In genomic region chr9:99650187-99650874, GRCh38 we compare ENCODE assay signal across 24 cellular contexts.
DNase-seq lines count a peak whose midpoint lies in the region; ATAC-seq and TF ChIP-seq lines count a peak whose summit lies in the region.
"Had no signal": no experiment of that assay in that cellular context is flagged by ENCODE, and none has a peak within 500 bp of the region (broad histone marks: within the 10 kb centered on the region; RNA-seq: fewer than 3 reads in every experiment).

No MANE protein-coding gene starts in this region.

- H3K4me1 ChIP-seq in H9 (ENCODE audit: insufficient read depth, low read length) (no peaks in the 10 kb centered on the region), neuronal stem cell (ENCODE audit: control insufficient read depth in 2 of 2, insufficient read depth in 1 of 2, low read depth in 1 of 2, low read length in 2 of 2) (peaks cover 0 to 1% of the 10 kb centered on the region in 2 donors), upper lobe of right lung (no peaks in the 10 kb centered on the region)
- H3K4me1 ChIP-seq: BE2C; BLaER1 treated with 17β-estradiol and CSF1 and Interleukin-3, amounts not matched to agents 10 nM and 100 nM; HAP-1 had no signal

- no peak overlapping the region; the same call in 1 of the 2 replicates for H3K14ac ChIP-seq in H9 (ENCODE audit: insufficient read depth, low read length)
- peak overlapping the region; percentile 97 for H3K14ac ChIP-seq in neuronal stem cell (ENCODE audit: low read length)

- WGBS in H9 (ENCODE audit: extremely low coverage, insufficient read length, low lambda C conversion rate), result no CpG with 5 or more reads among the region's 5 CpGs
- no CpG with 5 or more reads among the region's 5 CpGs for WGBS in neuronal stem cell (ENCODE audit: extremely low coverage in 2 of 2, insufficient read length in 2 of 2, insufficient replicate concordance in 1 of 2), 2 donors

- TF ChIP-seq CTCF in H9 (conservative IDR thresholded peaks at IDR 0.05) (no peak), upper lobe of right lung (IDR thresholded peaks at IDR 0.05) (no peak)
- TF ChIP-seq CTCF in activated CD8-positive, alpha-beta T cell treated with anti-CD3 and anti-CD28 coated beads for 36 hours (IDR thresholded peaks at IDR 0.05), result no peak

- DNase-seq in activated naive CD8-positive, alpha-beta T cell treated with anti-CD3 and anti-CD28 coated beads, Interleukin-2, amount 50 U/mL, for 24 hours, result no peak
- DNase-seq in activated naive CD8-positive, alpha-beta T cell treated with anti-CD3 and anti-CD28 coated beads for 36 hours, result no peak
- DNase-seq in H9 (no peak), neuronal stem cell (ENCODE audit: low spot score) (no peak), upper lobe of right lung (peak; percentile 51)
- no peak for DNase-seq in activated effector memory CD4-positive, alpha-beta T cell treated with anti-CD3 and anti-CD28 coated beads, Interleukin-2, amount 50 U/mL, for 16 hours
- DNase-seq in activated CD8-positive, alpha-beta T cell treated with anti-CD3 and anti-CD28 coated beads for 36 hours, result no peak
- DNase-seq: ACHN; AML-193; BE2C; CD4-positive, alpha-beta T cell; CD8-positive, alpha-beta memory T cell; DMS 273 treated with DMSO at 0.1 percent for 48 hours; DMS79; EL; GDM1; HFFc6 had no signal

- H3K9me3 Mint-ChIP-seq in activated naive CD8-positive, alpha-beta T cell treated with anti-CD3 and anti-CD28 coated beads, Interleukin-2, amount 50 U/mL, for 24 hours, result peaks cover 28% of the 10 kb centered on the region
- H3K9me3 Mint-ChIP-seq in activated naive CD8-positive, alpha-beta T cell treated with anti-CD3 and anti-CD28 coated beads for 36 hours, result peaks cover 25% of the 10 kb centered on the region
- peaks cover 10 to 11% of the 10 kb centered on the region in 2 experiments; a peak in 4 of 5 replicates for H3K9me3 Mint-ChIP-seq in H9
- H3K9me3 Mint-ChIP-seq in activated CD8-positive, alpha-beta T cell treated with anti-CD3 and anti-CD28 coated beads for 36 hours, result peaks cover 15% of the 10 kb centered on the region
- H3K9me3 Mint-ChIP-seq: GM23338, HFFc6 had no signal

- CTCF ChIA-PET in activated CD8-positive, alpha-beta T cell treated with anti-CD3 and anti-CD28 coated beads for 36 hours (lab: Charles Lee), result no interaction called here

- no peak overlapping the region for H2BK120ac ChIP-seq in H9 (ENCODE audit: low read depth, low read length, poor library complexity, severe bottlenecking)
- no peak overlapping the region for H2BK120ac ChIP-seq in neuronal stem cell (ENCODE audit: low read depth, low read length)

- H3K79me1 ChIP-seq in H9 (ENCODE audit: insufficient read depth, low read depth, low read length, poor library complexity, severe bottlenecking) (no peaks in the 10 kb centered on the region), neuronal stem cell (ENCODE audit: low read depth, low read length) (no peaks in the 10 kb centered on the region)

- H3T11ph ChIP-seq in H9 (ENCODE audit: low read length), result no peak overlapping the region

- H2BK12ac ChIP-seq in H9 (ENCODE audit: insufficient read length, low read depth, low read length) (no peak overlapping the region), neuronal stem cell (ENCODE audit: low read length) (no peak overlapping the region)

- H3K9me3 ChIP-seq in H9 (ENCODE audit: control insufficient read depth, low read depth, low read length) (no peaks in the 10 kb centered on the region), neuronal stem cell (replicated peaks in 1 of 2; ENCODE audit: control insufficient read depth in 2 of 2, insufficient read depth in 1 of 2, low read depth in 1 of 2, low read length in 2 of 2) (peaks cover 0 to 2% of the 10 kb centered on the region in 2 donors), upper lobe of right lung (no peaks in the 10 kb centered on the region)
- H3K9me3 ChIP-seq: BE2C, HAP-1 had no signal

- ATAC-seq in activated naive CD8-positive, alpha-beta T cell treated with anti-CD3 and anti-CD28 coated beads, Interleukin-2, amount 50 U/mL, for 24 hours, result peak; percentile 40
- ATAC-seq in upper lobe of right lung (no peak), GM21619 (IDR thresholded peaks at IDR 0.05; ENCODE audit: unreplicated experiment) (no peak)
- ATAC-seq in activated CD8-positive, alpha-beta T cell treated with anti-CD3 and anti-CD28 coated beads for 36 hours, result no peak
- ATAC-seq: GM12878, GM23338 had no signal

- H4K20me1 ChIP-seq in H9 (ENCODE audit: control insufficient read depth, insufficient read depth, insufficient read length), result no peaks in the 10 kb centered on the region
- H4K20me1 ChIP-seq: BLaER1 treated with 17β-estradiol and CSF1 and Interleukin-3, amounts not matched to agents 10 nM and 100 nM had no signal

- intact Hi-C loops in upper lobe of right lung (cut with DNase I), result no loop called here
- intact Hi-C loops in activated CD8-positive, alpha-beta T cell treated with anti-CD3 and anti-CD28 coated beads for 36 hours (cut with micrococcal nuclease), result no loop called here

- H3K4ac ChIP-seq in H9 (ENCODE audit: low read depth, low read length), result no peak overlapping the region
- no peak overlapping the region for H3K4ac ChIP-seq in neuronal stem cell (ENCODE audit: low read length)

- H3K4me1 Mint-ChIP-seq in activated naive CD8-positive, alpha-beta T cell treated with anti-CD3 and anti-CD28 coated beads, Interleukin-2, amount 50 U/mL, for 24 hours, result no peaks in the 10 kb centered on the region
- H3K4me1 Mint-ChIP-seq in activated naive CD8-positive, alpha-beta T cell treated with anti-CD3 and anti-CD28 coated beads for 36 hours, result no peaks in the 10 kb centered on the region
- H3K4me1 Mint-ChIP-seq in H9, result no peaks in the 10 kb centered on the region
- H3K4me1 Mint-ChIP-seq in activated CD8-positive, alpha-beta T cell treated with anti-CD3 and anti-CD28 coated beads for 36 hours (ENCODE audit: low read depth), result no peaks in the 10 kb centered on the region
- H3K4me1 Mint-ChIP-seq: CD14-positive monocyte; CD8-positive, alpha-beta memory T cell; GM23338 had no signal

- H3K4me3 ChIP-seq in neuronal stem cell (ENCODE audit: low read length in 2 of 2) (no peak overlapping the region), upper lobe of right lung (no peak overlapping the region)
- H3K4me3 ChIP-seq: BLaER1 treated with 17β-estradiol and CSF1 and Interleukin-3, amounts not matched to agents 10 nM and 100 nM; GM12878; GM23338; HAP-1 had no signal

- H3K36me3 Mint-ChIP-seq in activated naive CD8-positive, alpha-beta T cell treated with anti-CD3 and anti-CD28 coated beads, Interleukin-2, amount 50 U/mL, for 24 hours (ENCODE audit: low read depth), result no peaks in the 10 kb centered on the region
- H3K36me3 Mint-ChIP-seq in activated naive CD8-positive, alpha-beta T cell treated with anti-CD3 and anti-CD28 coated beads for 36 hours, result no peaks in the 10 kb centered on the region
- H3K36me3 Mint-ChIP-seq in H9 (ENCODE audit: insufficient read depth in 1 of 3, low read depth in 3 of 3), result peaks cover 0 to 2% (median 0%) of the 10 kb centered on the region in 3 experiments; a peak in 1 of 7 replicates
- H3K36me3 Mint-ChIP-seq in activated CD8-positive, alpha-beta T cell treated with anti-CD3 and anti-CD28 coated beads for 36 hours (ENCODE audit: low read depth), result no peaks in the 10 kb centered on the region
- H3K36me3 Mint-ChIP-seq: CD14-positive monocyte; CD8-positive, alpha-beta memory T cell had no signal

- no peak overlapping the region for H4K8ac ChIP-seq in H9 (replicated peaks; ENCODE audit: insufficient read length, low read depth, low read length)
- H4K8ac ChIP-seq in neuronal stem cell (ENCODE audit: low read depth, low read length), result peak overlapping the region; percentile 23

- H2AK5ac ChIP-seq in H9 (ENCODE audit: insufficient read length, low read length) (no peak overlapping the region), neuronal stem cell (ENCODE audit: low read depth, low read length) (no peak overlapping the region)

- H3K56ac ChIP-seq in H9 (ENCODE audit: insufficient read length, low read depth, low read length), result no peak overlapping the region

- H3K9ac ChIP-seq in H9 (ENCODE audit: extremely low read depth, insufficient read length, low read length) (no peak overlapping the region), neuronal stem cell (ENCODE audit: low read depth, low read length, poor library complexity) (no peak overlapping the region)
- H3K9ac ChIP-seq: BLaER1 treated with 17β-estradiol and CSF1 and Interleukin-3, amounts not matched to agents 10 nM and 100 nM had no signal

- no peaks in the 10 kb centered on the region for H3K27me3 ChIP-seq in H9 (ENCODE audit: insufficient read depth, low read length)
- H3K27me3 ChIP-seq in neuronal stem cell (ENCODE audit: control insufficient read depth in 3 of 3, insufficient read depth in 3 of 3, low read depth in 1 of 3, low read length in 3 of 3), result no peaks in the 10 kb centered on the region
- H3K27me3 ChIP-seq in upper lobe of right lung, result no peaks in the 10 kb centered on the region
- H3K27me3 ChIP-seq: BE2C; BLaER1 treated with 17β-estradiol and CSF1 and Interleukin-3, amounts not matched to agents 10 nM and 100 nM had no signal

- H3K27ac ChIP-seq in H9 (ENCODE audit: insufficient read length, low read depth, low read length) (no peak overlapping the region), neuronal stem cell (replicated peaks; ENCODE audit: low read length) (no peak overlapping the region), upper lobe of right lung (no peak overlapping the region)
- H3K27ac ChIP-seq: 22Rv1; BLaER1 treated with 17β-estradiol and CSF1 and Interleukin-3, amounts not matched to agents 10 nM and 100 nM had no signal

- H3K23ac ChIP-seq in H9 (ENCODE audit: insufficient read length, low read depth, low read length) (no peak overlapping the region), neuronal stem cell (ENCODE audit: low read depth, low read length, poor library complexity) (peak overlapping the region; percentile 57)

- no peak overlapping the region for H4K91ac ChIP-seq in H9 (ENCODE audit: insufficient read length, low read depth, low read length)
- peak overlapping the region; percentile 2 for H4K91ac ChIP-seq in neuronal stem cell (ENCODE audit: low read depth, low read length, poor library complexity)

- POLR2A ChIA-PET in activated CD8-positive, alpha-beta T cell treated with anti-CD3 and anti-CD28 coated beads for 36 hours (lab: Charles Lee), result no interaction called here

- no peak overlapping the region for H4K5ac ChIP-seq in H9 (ENCODE audit: insufficient read length, low read depth, low read length)

- H3K79me2 ChIP-seq in H9 (ENCODE audit: insufficient read depth, low read length), result no peaks in the 10 kb centered on the region

- H3K36me3 ChIP-seq in neuronal stem cell (replicated peaks in 1 of 2; ENCODE audit: control insufficient read depth in 2 of 2, insufficient read depth in 2 of 2, low read length in 2 of 2) (no peaks in the 10 kb centered on the region), upper lobe of right lung (no peaks in the 10 kb centered on the region)
- H3K36me3 ChIP-seq: BE2C; BLaER1 treated with 17β-estradiol and CSF1 and Interleukin-3, amounts not matched to agents 10 nM and 100 nM; HAP-1 had no signal

- H3K4me3 Mint-ChIP-seq in activated naive CD8-positive, alpha-beta T cell treated with anti-CD3 and anti-CD28 coated beads, Interleukin-2, amount 50 U/mL, for 24 hours, result no peak overlapping the region
- H3K4me3 Mint-ChIP-seq in activated naive CD8-positive, alpha-beta T cell treated with anti-CD3 and anti-CD28 coated beads for 36 hours, result no peak overlapping the region
- H3K4me3 Mint-ChIP-seq in H9, result no peak overlapping the region
- H3K4me3 Mint-ChIP-seq in activated CD8-positive, alpha-beta T cell treated with anti-CD3 and anti-CD28 coated beads for 36 hours, result no peak overlapping the region
- H3K4me3 Mint-ChIP-seq: CD14-positive monocyte; CD4-positive, alpha-beta T cell; CD8-positive, alpha-beta memory T cell; GM23338; HFFc6 had no signal

- H3K18ac ChIP-seq in H9 (ENCODE audit: insufficient read length, low read depth, low read length) (no peak overlapping the region), neuronal stem cell (ENCODE audit: low read length) (peak overlapping the region; percentile 72)

- no peak overlapping the region for H3K27ac Mint-ChIP-seq in activated naive CD8-positive, alpha-beta T cell treated with anti-CD3 and anti-CD28 coated beads, Interleukin-2, amount 50 U/mL, for 24 hours
- no peak overlapping the region for H3K27ac Mint-ChIP-seq in activated naive CD8-positive, alpha-beta T cell treated with anti-CD3 and anti-CD28 coated beads for 36 hours
- H3K27ac Mint-ChIP-seq in H9, result no peak overlapping the region
- H3K27ac Mint-ChIP-seq in activated CD8-positive, alpha-beta T cell treated with anti-CD3 and anti-CD28 coated beads for 36 hours, result no peak overlapping the region
- H3K27ac Mint-ChIP-seq: CD14-positive monocyte; CD4-positive, alpha-beta T cell; CD8-positive, alpha-beta memory T cell; GM23338; HFFc6 had no signal

- peak overlapping the region; percentile 54; the same call in 1 of the 2 replicates for H2BK15ac ChIP-seq in H9 (ENCODE audit: low read depth, low read length)
- H2BK15ac ChIP-seq in neuronal stem cell (ENCODE audit: low read length), result no peak overlapping the region

- H2AFZ ChIP-seq in H9 (ENCODE audit: low read length) (no peak overlapping the region), neuronal stem cell (ENCODE audit: low read length) (no peak overlapping the region)
- H2AFZ ChIP-seq: GM23338 had no signal

- peaks cover 3% of the 10 kb centered on the region for H3K27me3 Mint-ChIP-seq in activated naive CD8-positive, alpha-beta T cell treated with anti-CD3 and anti-CD28 coated beads, Interleukin-2, amount 50 U/mL, for 24 hours
- no peaks in the 10 kb centered on the region for H3K27me3 Mint-ChIP-seq in activated naive CD8-positive, alpha-beta T cell treated with anti-CD3 and anti-CD28 coated beads for 36 hours
- H3K27me3 Mint-ChIP-seq in H9 (ENCODE audit: low read depth), result peaks cover 1% of the 10 kb centered on the region; the same call in 1 of the 2 replicates
- no peaks in the 10 kb centered on the region for H3K27me3 Mint-ChIP-seq in activated CD8-positive, alpha-beta T cell treated with anti-CD3 and anti-CD28 coated beads for 36 hours

- H2BK5ac ChIP-seq in H9 (ENCODE audit: insufficient read length, low read length) (no peak overlapping the region), neuronal stem cell (ENCODE audit: low read length) (no peak overlapping the region)

- H2BK20ac ChIP-seq in H9 (ENCODE audit: low read depth, low read length, poor library complexity, severe bottlenecking), result no peak overlapping the region

- H3K4me2 ChIP-seq in H9 (ENCODE audit: insufficient read depth, insufficient read length, low read length) (no peak overlapping the region), neuronal stem cell (ENCODE audit: insufficient read depth, low read length, poor library complexity, severe bottlenecking) (no peak overlapping the region)
- H3K4me2 ChIP-seq: BLaER1 treated with 17β-estradiol and CSF1 and Interleukin-3, amounts not matched to agents 10 nM and 100 nM; GM23338 had no signal

- H3K23me2 ChIP-seq in H9 (ENCODE audit: insufficient read length, low read depth, low read length, poor library complexity, severe bottlenecking), result no peaks in the 10 kb centered on the region
